Comparison of ENCODE assay signal across 2 cellular contexts in genomic region chr11:6472934-6473333, GRCh38.
TF ChIP-seq lines count a peak whose summit lies in the region.

No MANE protein-coding gene starts in this region.

TF ChIP-seq in GM12878, 131 proteins besides CTCF, POLR2A, EP300 and RAD21:
- TF ChIP-seq SIN3A (IDR thresholded peaks at IDR 0.05; ENCODE audit: low read depth, low read length): no peak
- TF ChIP-seq ZNF217 (IDR thresholded peaks at IDR 0.05): no peak
- no peak for TF ChIP-seq FOXK2 (IDR thresholded peaks at IDR 0.05)
- TF ChIP-seq, protein P1, sequence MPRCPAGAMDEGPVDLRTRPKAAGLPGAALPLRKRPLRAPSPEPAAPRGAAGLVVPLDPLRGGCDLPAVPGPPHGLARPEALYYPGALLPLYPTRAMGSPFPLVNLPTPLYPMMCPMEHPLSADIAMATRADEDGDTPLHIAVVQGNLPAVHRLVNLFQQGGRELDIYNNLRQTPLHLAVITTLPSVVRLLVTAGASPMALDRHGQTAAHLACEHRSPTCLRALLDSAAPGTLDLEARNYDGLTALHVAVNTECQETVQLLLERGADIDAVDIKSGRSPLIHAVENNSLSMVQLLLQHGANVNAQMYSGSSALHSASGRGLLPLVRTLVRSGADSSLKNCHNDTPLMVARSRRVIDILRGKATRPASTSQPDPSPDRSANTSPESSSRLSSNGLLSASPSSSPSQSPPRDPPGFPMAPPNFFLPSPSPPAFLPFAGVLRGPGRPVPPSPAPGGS (IDR thresholded peaks at IDR 0.05; ENCODE audit: borderline replicate concordance, insufficient read depth, low read depth, low read length, poor library complexity, severe bottlenecking): no peak
- TF ChIP-seq, protein P2, sequence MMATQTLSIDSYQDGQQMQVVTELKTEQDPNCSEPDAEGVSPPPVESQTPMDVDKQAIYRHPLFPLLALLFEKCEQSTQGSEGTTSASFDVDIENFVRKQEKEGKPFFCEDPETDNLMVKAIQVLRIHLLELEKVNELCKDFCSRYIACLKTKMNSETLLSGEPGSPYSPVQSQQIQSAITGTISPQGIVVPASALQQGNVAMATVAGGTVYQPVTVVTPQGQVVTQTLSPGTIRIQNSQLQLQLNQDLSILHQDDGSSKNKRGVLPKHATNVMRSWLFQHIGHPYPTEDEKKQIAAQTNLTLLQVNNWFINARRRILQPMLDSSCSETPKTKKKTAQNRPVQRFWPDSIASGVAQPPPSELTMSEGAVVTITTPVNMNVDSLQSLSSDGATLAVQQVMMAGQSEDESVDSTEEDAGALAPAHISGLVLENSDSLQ (IDR thresholded peaks at IDR 0.05): no peak
- TF ChIP-seq RAD51 (IDR thresholded peaks at IDR 0.05): no peak
- no peak for TF ChIP-seq IKZF1 (conservative IDR thresholded peaks at IDR 0.05)
- no peak for TF ChIP-seq SRF (IDR thresholded peaks at IDR 0.05; ENCODE audit: low read depth in 2 of 2, low read length in 2 of 2)
- TF ChIP-seq IKZF2 (IDR thresholded peaks at IDR 0.05): no peak
- no peak for TF ChIP-seq HDGF (IDR thresholded peaks at IDR 0.05)
- no peak for TF ChIP-seq ETV6 (conservative IDR thresholded peaks at IDR 0.05 in 1 of 2, IDR thresholded peaks at IDR 0.05 in 1 of 2; ENCODE audit: borderline replicate concordance in 1 of 2, low read depth in 1 of 2)
- TF ChIP-seq SREBF2 (IDR thresholded peaks at IDR 0.05; ENCODE audit: low read length): no peak
- TF ChIP-seq PAX5 (IDR thresholded peaks at IDR 0.05; ENCODE audit: borderline replicate concordance, low read depth, low read length): no peak
- TF ChIP-seq STAT1 (conservative IDR thresholded peaks at IDR 0.05): no peak
- no peak for TF ChIP-seq ESRRA (IDR thresholded peaks at IDR 0.05; ENCODE audit: low read length)
TF ChIP-seq in GM12878: peak in this region for 0.

TF ChIP-seq in GM12891, 5 proteins besides CTCF, POLR2A, EP300 and RAD21:
- no peak for TF ChIP-seq SPI1 (IDR thresholded peaks at IDR 0.05; ENCODE audit: low read depth, low read length)
- TF ChIP-seq POU2F2 (IDR thresholded peaks at IDR 0.05; ENCODE audit: low read depth, low read length): no peak
- no peak for TF ChIP-seq TAF1 (IDR thresholded peaks at IDR 0.05; ENCODE audit: low read depth, low read length)
- TF ChIP-seq POLR2AphosphoS5 (IDR thresholded peaks at IDR 0.05; ENCODE audit: low read depth, low read length): no peak
- TF ChIP-seq PAX5 (IDR thresholded peaks at IDR 0.05; ENCODE audit: insufficient read depth, low read length, severe bottlenecking): no peak
